In genomic region chr19:38547446-38547845, GRCh38 we compare ENCODE assay signal across 18 cellular contexts.
"Had no signal": no experiment of that assay in that cellular context is flagged by ENCODE, and none has a peak within 500 bp of the region (broad histone marks: within the 10 kb centered on the region; RNA-seq: fewer than 3 reads in every experiment).

No MANE protein-coding gene starts in this region.

- DNase-seq: activated CD4-positive, alpha-beta T cell treated with anti-CD3 and anti-CD28 coated beads, Interleukin-2, amount 10 ng/mL, durations not matched to agents 7 days and 5 days; activated gamma-delta T cell treated with Interleukin-2 at 50 U/mL for 16 hours; amniotic stem cell; central memory CD4-positive, alpha-beta T cell; cortex of kidney; effector CD8-positive, alpha-beta T cell; foreskin fibroblast; glutamatergic neuron; sigmoid colon; stimulated activated CD4-positive, alpha-beta T cell treated with anti-CD3 and anti-CD28 coated beads, Interleukin-2, amount 100 ng/mL, for 48 hours; stimulated activated naive CD4-positive, alpha-beta T cell treated with Interleukin-2 at 50 U/mL for 16 hours; substantia nigra; T-helper 17 cell; uterus had no signal

- H3K9me3 ChIP-seq: sigmoid colon, tibial nerve, uterus had no signal

- H3K4me1 ChIP-seq: uterus had no signal

- H3K36me3 Mint-ChIP-seq: activated naive CD8-positive, alpha-beta T cell; mesothelial cell of epicardium had no signal

- H3K27me3 ChIP-seq: sigmoid colon, uterus had no signal

- H3K27ac ChIP-seq: sigmoid colon, tibial nerve, uterus had no signal

- H3K4me3 Mint-ChIP-seq: activated CD4-positive, alpha-beta T cell treated with anti-CD3 and anti-CD28 coated beads, Interleukin-2, amount 10 ng/mL, durations not matched to agents 7 days and 5 days; activated naive CD8-positive, alpha-beta T cell; mesothelial cell of epicardium; neural crest cell; T-helper 17 cell had no signal

- H3K27ac Mint-ChIP-seq: activated naive CD8-positive, alpha-beta T cell; mesothelial cell of epicardium; T-helper 17 cell had no signal

- H3K9me3 Mint-ChIP-seq: activated CD4-positive, alpha-beta T cell treated with anti-CD3 and anti-CD28 coated beads, Interleukin-2, amount 10 ng/mL, durations not matched to agents 7 days and 5 days; mesothelial cell of epicardium; neural crest cell had no signal

- H3K36me3 ChIP-seq: sigmoid colon, uterus had no signal

- H3K27me3 Mint-ChIP-seq: activated naive CD8-positive, alpha-beta T cell; T-helper 17 cell had no signal

- H3K4me3 ChIP-seq: sigmoid colon, tibial nerve, uterus had no signal

- ATAC-seq: T-helper 17 cell had no signal
